Comparison of ENCODE assay signal across 13 cellular contexts in the genomic region with DNA sequence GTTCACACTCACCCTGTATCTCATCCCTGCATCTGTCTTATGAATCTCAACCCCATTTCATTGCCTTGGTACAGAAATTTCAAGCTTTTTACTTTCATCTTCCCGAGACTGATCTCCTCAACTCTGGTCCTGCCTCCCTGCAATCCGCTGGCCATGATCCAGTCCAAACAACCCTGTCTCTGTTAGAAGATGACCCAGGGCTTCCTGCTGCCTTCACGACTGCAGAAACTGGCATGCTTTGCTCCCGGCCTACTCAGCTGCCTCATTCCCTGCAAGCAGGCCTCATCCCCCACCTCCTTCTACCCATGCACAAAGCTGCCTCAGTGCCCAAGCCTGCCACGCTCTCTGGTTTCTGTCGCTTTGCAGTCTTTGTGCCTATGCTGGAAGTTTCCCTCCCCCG. TPM values are rescaled to one million over a fixed set of nuclear protein-coding genes. Genes with fewer than 3 reads are reported as not detected.
A peak's percentile ranks its signal among the peaks of the same experiment; 100 is the strongest.
DNase-seq lines count a peak whose midpoint lies in the region; ATAC-seq, FAIRE-seq and TF ChIP-seq lines count a peak whose summit lies in the region.
"Had no signal": no experiment of that assay in that cellular context is flagged by ENCODE, and none has a peak within 500 bp of the region (broad histone marks: within the 10 kb centered on the region; RNA-seq: fewer than 3 reads in every experiment).

No MANE protein-coding gene starts in this region.

- no peaks in the 10 kb centered on the region for H3K9me3 ChIP-seq in adipocyte (ENCODE audit: control insufficient read depth, low read length)
- no peaks in the 10 kb centered on the region for H3K9me3 ChIP-seq in kidney (ENCODE audit: control insufficient read depth in 1 of 2, low read length in 2 of 2)
- H3K9me3 ChIP-seq in prostate gland = no peaks in the 10 kb centered on the region
- no peaks in the 10 kb centered on the region for H3K9me3 ChIP-seq in Karpas-422 (ENCODE audit: low read length)

- no peak overlapping the region for H3K4me2 ChIP-seq in Karpas-422 (ENCODE audit: low read depth, low read length, poor library complexity, severe bottlenecking)

- DNase-seq in HTR-8/SVneo (ENCODE audit: insufficient read length, low spot score) = peak; percentile 26
- peak; percentile 36 for DNase-seq in adipocyte (ENCODE audit: low read depth)
- DNase-seq in kidney = peak; percentile 87
- peak; percentile 59 for DNase-seq in prostate gland (ENCODE audit: low spot score)
- no peak for DNase-seq in Kasumi-1 (lab: John Stamatoyannopoulos, UW)
- no peak for DNase-seq in Karpas-422
- DNase-seq: activated CD8-positive, alpha-beta T cell treated with anti-CD3 and anti-CD28 coated beads for 36 hours; NCI-H1092; NCI-H510A; small intestine had no signal

- H3K79me2 ChIP-seq in Karpas-422 (ENCODE audit: low read length) = no peaks in the 10 kb centered on the region

- peaks cover 36% of the 10 kb centered on the region for H3K27me3 ChIP-seq in adipocyte (replicated peaks; ENCODE audit: control insufficient read depth, insufficient read depth, low read length)
- H3K27me3 ChIP-seq in prostate gland (replicated peaks; ENCODE audit: insufficient read depth) = no peaks in the 10 kb centered on the region
- H3K27me3 ChIP-seq in Karpas-422 (ENCODE audit: low read length) = no peaks in the 10 kb centered on the region

- FAIRE-seq in HTR-8/SVneo (lab: Jason Lieb, UNC) = no peak
- FAIRE-seq in kidney (lab: Jason Lieb, UNC) = no peak
- FAIRE-seq: colon, small intestine had no signal

- no peak overlapping the region for H3K27ac ChIP-seq in kidney (ENCODE audit: low read depth in 2 of 2, low read length in 2 of 2)
- no peak overlapping the region for H3K27ac ChIP-seq in prostate gland
- H3K27ac ChIP-seq in Karpas-422 (ENCODE audit: low read length) = no peak overlapping the region

- H3K9me2 ChIP-seq in Karpas-422 (replicated peaks; ENCODE audit: insufficient read depth, low read length) = no peaks in the 10 kb centered on the region

- no peak overlapping the region for H3K9ac ChIP-seq in adipocyte (ENCODE audit: low read length)
- no peak overlapping the region for H3K9ac ChIP-seq in kidney (ENCODE audit: low read length in 2 of 2)
- H3K9ac ChIP-seq in Karpas-422 (ENCODE audit: low read length) = no peak overlapping the region

- ATAC-seq in GM18909 (IDR thresholded peaks at IDR 0.05; ENCODE audit: poor library complexity, unreplicated experiment) (no peak), GM18873 (IDR thresholded peaks at IDR 0.05; ENCODE audit: low FRiP score, unreplicated experiment) (no peak)
- ATAC-seq: activated CD8-positive, alpha-beta T cell treated with anti-CD3 and anti-CD28 coated beads for 36 hours had no signal

- intact Hi-C loops in kidney (cut with DNase I) = no loop called here
- intact Hi-C loops in prostate gland (cut with DNase I) = no loop called here

- TF ChIP-seq POLR2A in prostate gland (IDR thresholded peaks at IDR 0.05) = no peak

- H3K36me3 ChIP-seq in adipocyte (ENCODE audit: control insufficient read depth, insufficient read depth, low read length, severe bottlenecking) (no peaks in the 10 kb centered on the region), kidney (ENCODE audit: control insufficient read depth in 1 of 2, insufficient read depth in 2 of 2, low read length in 2 of 2) (no peaks in the 10 kb centered on the region), prostate gland (no peaks in the 10 kb centered on the region), Karpas-422 (ENCODE audit: insufficient read depth, low read length) (no peaks in the 10 kb centered on the region)

- no peaks in the 10 kb centered on the region for H3K4me1 ChIP-seq in adipocyte (ENCODE audit: control insufficient read depth, insufficient read depth, low read length)
- peaks cover 6 to 7% of the 10 kb centered on the region in 2 donors for H3K4me1 ChIP-seq in kidney (ENCODE audit: control insufficient read depth in 1 of 2, insufficient read depth in 1 of 2, low read depth in 1 of 2, low read length in 2 of 2)
- H3K4me1 ChIP-seq in prostate gland (replicated peaks) = peaks cover 9% of the 10 kb centered on the region
- H3K4me1 ChIP-seq in Karpas-422 (ENCODE audit: low read length) = no peaks in the 10 kb centered on the region

- H2AFZ ChIP-seq in Karpas-422 (ENCODE audit: low read length) = no peak overlapping the region

- no peak for TF ChIP-seq CTCF in kidney (IDR thresholded peaks at IDR 0.05; ENCODE audit: borderline replicate concordance, extremely low read depth, insufficient read depth)
- no peak for TF ChIP-seq CTCF in prostate gland (IDR thresholded peaks at IDR 0.05)

- no peaks in the 10 kb centered on the region for H4K20me1 ChIP-seq in Karpas-422 (ENCODE audit: insufficient read depth, low read depth, low read length)

- H3K4me3 ChIP-seq in adipocyte (ENCODE audit: low read length) (no peak overlapping the region), kidney (ENCODE audit: low read length in 2 of 2) (no peak overlapping the region), prostate gland (no peak overlapping the region), Karpas-422 (ENCODE audit: low read length) (no peak overlapping the region)

- 33% methylated on average over 7 of the region's 7 CpGs for WGBS in prostate gland

RNA-seq across cellular contexts. Expression of a gene that starts 12.4 kb away (rescaled TPM):
- total RNA-seq in kidney = 44.3 TPM
- polyA plus RNA-seq in kidney (ENCODE audit: insufficient read depth, low read depth, low replicate concordance) = 77.4 TPM
- 100 to 1,000 TPM in 1 of 2 donors, 10 to 100 TPM in 1; 92.4 to 174 TPM for total RNA-seq in prostate gland
- 17.4 and 20.2 TPM in 2 replicates for total RNA-seq in Karpas-422 (2014; rRNA removed; shearing (Covaris generic); ENCODE audit: low replicate concordance)
- total RNA-seq: activated CD8-positive, alpha-beta T cell treated with anti-CD3 and anti-CD28 coated beads for 36 hours had no signal

Comparison
In these comparisons a context has a peak if more than half of its experiments do, and no peak if none do; other contexts are left out.
1. DNase-seq: peak in HTR-8/SVneo (single experiment), adipocyte (single experiment), kidney (single experiment) and prostate gland (single experiment); none in Kasumi-1 (0 of 2) and Karpas-422 (single experiment).